Comparison of ENCODE assay signal across 31 cellular contexts in genomic region chr1:4066860-4067599, GRCh38.
"Had no signal": no experiment of that assay in that cellular context is flagged by ENCODE, and none has a peak within 500 bp of the region (broad histone marks: within the 10 kb centered on the region; RNA-seq: fewer than 3 reads in every experiment).

No MANE protein-coding gene starts in this region.

- H3K27ac ChIP-seq: ascending aorta, cardiac muscle cell, VCaP had no signal

- H3K4me3 ChIP-seq: ascending aorta, cardiac muscle cell had no signal

- DNase-seq: activated B cell treated with CpG ODN at 0.5 μM for 24 hours; activated CD4-positive, alpha-beta memory T cell treated with anti-CD3 and anti-CD28 coated beads for 36 hours; activated CD4-positive, alpha-beta T cell treated with anti-CD3 and anti-CD28 coated beads for 4 hours; activated CD4-positive, alpha-beta T cell treated with anti-CD3 and anti-CD28 coated beads, Interleukin-2, amount 10 ng/mL, durations not matched to agents 24 days and 14 days; activated CD4-positive, alpha-beta T cell treated with anti-CD3 and anti-CD28 coated beads, Interleukin-2, amount 50 U/mL, for 1 hour; activated CD4-positive, alpha-beta T cell treated with anti-CD3 and anti-CD28 coated beads, Interleukin-2, amount 50 U/mL, for 4 hours; activated CD4-positive, CD25-positive, alpha-beta regulatory T cell treated with anti-CD3 and anti-CD28 coated beads, Interleukin-2, amount 50 U/mL, for 72 hours; activated CD8-positive, alpha-beta memory T cell treated with anti-CD3 and anti-CD28 coated beads, Interleukin-2, amount 50 U/mL, for 4 hours; activated CD8-positive, alpha-beta T cell treated with anti-CD3 and anti-CD28 coated beads for 36 hours; activated effector memory CD4-positive, alpha-beta T cell treated with anti-CD3 and anti-CD28 coated beads, Interleukin-2, amount 50 U/mL, for 16 hours; activated gamma-delta T cell treated with Interleukin-2 at 50 U/mL for 16 hours; activated naive CD4-positive, alpha-beta T cell; activated naive CD4-positive, alpha-beta T cell treated with anti-CD3 and anti-CD28 coated beads, Interleukin-2, amount 10 ng/mL, durations not matched to agents 7 days and 5 days; activated naive CD8-positive, alpha-beta T cell treated with anti-CD3 and anti-CD28 coated beads, Interleukin-2, amount 10 ng/mL, durations not matched to agents 7 days and 5 days; activated naive CD8-positive, alpha-beta T cell treated with anti-CD3 and anti-CD28 coated beads, Interleukin-2, amount 50 U/mL, for 24 hours; activated T-cell treated with anti-CD3 and anti-CD28 coated beads for 4 hours; activated T-cell treated with anti-CD3 and anti-CD28 coated beads, Interleukin-2, amount 50 U/mL, for 1 hour; activated T-cell treated with anti-CD3 and anti-CD28 coated beads, Interleukin-2, amount 50 U/mL, for 4 hours; activated T-cell treated with anti-CD3 and anti-CD28 coated beads, Interleukin-2, amount 50 U/mL, for 72 hours; amygdala; anterior cingulate cortex; caudate nucleus; cerebellar nuclear complex; T-helper 2 cell; T-helper 9 cell had no signal

- H3K4me1 ChIP-seq: ascending aorta had no signal

- ATAC-seq: activated CD8-positive, alpha-beta T cell treated with anti-CD3 and anti-CD28 coated beads for 36 hours; activated naive CD8-positive, alpha-beta T cell treated with anti-CD3 and anti-CD28 coated beads, Interleukin-2, amount 50 U/mL, for 24 hours; activated T-cell treated with anti-CD3 and anti-CD28 coated beads, Interleukin-2, amount 50 U/mL, for 4 hours; activated T-cell treated with anti-CD3 and anti-CD28 coated beads, Interleukin-2, amount 50 U/mL, for 72 hours; activated T-helper 17 cell treated with anti-CD3 and anti-CD28 coated beads, Interleukin-2, amount 50 U/mL, for 72 hours had no signal

- H3K36me3 ChIP-seq: ascending aorta, cardiac muscle cell had no signal

- FAIRE-seq: bronchial epithelial cell, TTC549 had no signal

- H3K27me3 ChIP-seq: ascending aorta, cardiac muscle cell had no signal

- H3K9me3 ChIP-seq: ascending aorta had no signal
